ENCODE assay signal across 22 cellular contexts in the genomic region with DNA sequence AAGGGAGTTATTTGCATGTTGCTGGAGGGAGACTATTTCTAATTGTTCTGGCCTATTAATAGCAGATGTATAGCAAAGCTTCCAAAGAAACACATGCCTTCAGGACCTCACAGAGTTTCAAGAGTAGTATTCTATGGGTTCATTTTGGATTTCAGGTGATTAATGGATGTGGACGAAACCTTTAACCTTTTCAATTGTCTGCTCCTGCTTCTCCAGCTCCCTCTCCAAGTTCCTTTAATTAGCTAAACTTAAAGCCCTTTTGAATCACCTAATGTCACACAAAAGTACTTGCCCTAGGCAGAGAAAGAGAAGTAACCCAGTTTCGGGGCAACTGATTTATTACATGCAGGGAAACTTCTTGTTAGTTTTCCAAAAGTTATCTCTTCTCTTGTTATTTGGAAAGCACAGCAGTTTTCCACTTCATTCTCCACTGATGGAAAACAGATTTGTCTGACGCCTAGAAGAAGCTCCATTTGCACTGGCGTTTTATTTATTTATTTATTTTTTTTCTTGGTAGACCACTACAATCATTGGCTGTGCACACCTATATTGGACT.
"Had no signal": no experiment of that assay in that cellular context is flagged by ENCODE, and none has a peak within 500 bp of the region (broad histone marks: within the 10 kb centered on the region; RNA-seq: fewer than 3 reads in every experiment).

No MANE protein-coding gene starts in this region.

- H3K4me3 Mint-ChIP-seq: activated CD8-positive, alpha-beta memory T cell treated with anti-CD3 and anti-CD28 coated beads, Interleukin-2, amount 10 ng/mL, durations not matched to agents 7 days and 5 days; activated naive CD4-positive, alpha-beta T cell treated with anti-CD3 and anti-CD28 coated beads, Interleukin-2, amount 50 U/mL, for 24 hours; natural killer cell treated with Interleukin-12 subunit alpha and Interleukin-12 subunit beta and Interleukin-15 and Interleukin-18, amount 100 ng/mL, for 72 hours had no signal

- H3K27ac ChIP-seq: adrenal gland, colonic mucosa, esophagus muscularis mucosa, right atrium auricular region, tibial nerve, vagina had no signal

- H3K27ac Mint-ChIP-seq: activated CD8-positive, alpha-beta memory T cell treated with anti-CD3 and anti-CD28 coated beads, Interleukin-2, amount 10 ng/mL, durations not matched to agents 7 days and 5 days; activated naive CD4-positive, alpha-beta T cell treated with anti-CD3 and anti-CD28 coated beads, Interleukin-2, amount 50 U/mL, for 24 hours; progenitor cell of endocrine pancreas had no signal

- H3K9me3 Mint-ChIP-seq: activated naive CD4-positive, alpha-beta T cell treated with anti-CD3 and anti-CD28 coated beads, Interleukin-2, amount 50 U/mL, for 24 hours; natural killer cell treated with Interleukin-12 subunit alpha and Interleukin-12 subunit beta and Interleukin-15 and Interleukin-18, amount 100 ng/mL, for 72 hours had no signal

- DNase-seq: activated CD4-positive, CD25-positive, alpha-beta regulatory T cell treated with anti-CD3 and anti-CD28 coated beads, Interleukin-2, amount 50 U/mL, for 72 hours; activated CD8-positive, alpha-beta memory T cell treated with anti-CD3 and anti-CD28 coated beads, Interleukin-2, amount 10 ng/mL, durations not matched to agents 7 days and 5 days; activated effector memory CD4-positive, alpha-beta T cell treated with Interleukin-2 at 50 U/mL for 16 hours; activated T-cell treated with anti-CD3 and anti-CD28 coated beads, Interleukin-2, amount 50 U/mL, for 1 hour; adrenal gland; central memory CD4-positive, alpha-beta T cell; colonic mucosa; head of caudate nucleus; kidney glomerular epithelial cell; mesendoderm; small intestine; stimulated activated CD4-positive, alpha-beta T cell treated with anti-CD3 and anti-CD28 coated beads, Interleukin-4, amount 100 ng/mL, for 24 hours; stimulated activated naive CD4-positive, alpha-beta T cell treated with Interleukin-2 at 50 U/mL for 16 hours; substantia nigra had no signal

- H3K27me3 ChIP-seq: adrenal gland, colonic mucosa, esophagus muscularis mucosa, right atrium auricular region, tibial nerve, vagina had no signal

- H3K4me1 ChIP-seq: adrenal gland, colonic mucosa had no signal

- ATAC-seq: activated CD8-positive, alpha-beta memory T cell treated with anti-CD3 and anti-CD28 coated beads, Interleukin-2, amount 10 ng/mL, durations not matched to agents 7 days and 5 days had no signal

- H3K36me3 Mint-ChIP-seq: activated CD8-positive, alpha-beta memory T cell treated with anti-CD3 and anti-CD28 coated beads, Interleukin-2, amount 10 ng/mL, durations not matched to agents 7 days and 5 days; activated naive CD4-positive, alpha-beta T cell treated with anti-CD3 and anti-CD28 coated beads, Interleukin-2, amount 50 U/mL, for 24 hours had no signal

- H3K4me1 Mint-ChIP-seq: activated CD8-positive, alpha-beta memory T cell treated with anti-CD3 and anti-CD28 coated beads, Interleukin-2, amount 10 ng/mL, durations not matched to agents 7 days and 5 days; activated naive CD4-positive, alpha-beta T cell treated with anti-CD3 and anti-CD28 coated beads, Interleukin-2, amount 50 U/mL, for 24 hours had no signal

- H3K9me3 ChIP-seq: adrenal gland, colonic mucosa, esophagus muscularis mucosa, right atrium auricular region, tibial nerve, vagina had no signal

- H3K4me3 ChIP-seq: adrenal gland, colonic mucosa, esophagus muscularis mucosa, right atrium auricular region, tibial nerve, vagina had no signal

- FAIRE-seq: frontal cortex, small intestine had no signal

- H3K36me3 ChIP-seq: adrenal gland, colonic mucosa, esophagus muscularis mucosa, right atrium auricular region, tibial nerve, vagina had no signal

- H3K27me3 Mint-ChIP-seq: activated naive CD4-positive, alpha-beta T cell treated with anti-CD3 and anti-CD28 coated beads, Interleukin-2, amount 50 U/mL, for 24 hours had no signal
